Comparison of ENCODE assay signal across 13 cellular contexts in the genomic region with DNA sequence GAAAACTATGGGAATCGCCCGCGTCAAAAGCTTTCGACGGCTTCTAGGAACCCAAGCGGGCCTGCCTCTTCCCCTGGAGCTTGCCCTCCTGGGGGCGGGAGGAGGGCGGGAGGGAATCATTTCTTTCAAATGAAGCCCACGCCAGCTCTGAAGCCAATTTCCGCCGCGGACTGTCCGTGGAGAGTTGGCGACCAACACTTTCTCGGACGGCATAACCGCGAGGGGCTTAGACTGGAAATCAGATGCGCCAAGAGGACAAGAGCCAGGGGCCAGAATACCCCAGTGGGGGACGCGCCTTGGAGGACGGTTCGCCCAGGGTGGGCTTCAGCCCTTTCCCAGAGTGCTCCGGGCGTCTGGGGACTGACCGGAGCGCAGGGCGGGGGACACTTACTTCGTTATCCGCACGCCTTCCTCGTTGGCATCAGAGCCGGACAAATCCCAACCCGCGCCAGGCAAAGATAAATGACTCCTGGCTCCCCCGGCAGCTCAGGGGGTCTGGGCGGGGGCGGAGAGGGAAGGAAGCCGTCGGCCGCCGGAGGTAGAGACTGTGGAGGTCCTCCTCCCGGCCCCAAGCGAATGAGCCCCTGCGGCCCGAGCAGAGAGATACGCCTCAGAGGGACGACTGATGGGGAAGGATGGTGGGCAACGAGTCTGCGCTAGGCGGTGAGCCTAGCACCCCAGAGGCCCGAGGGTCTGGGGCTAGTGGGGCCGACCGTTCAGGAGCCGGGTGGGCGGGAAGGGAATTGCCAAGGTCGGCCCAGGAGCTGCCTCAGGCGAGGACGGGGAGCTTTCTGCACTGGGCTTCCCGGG. TPM values are rescaled to one million over a fixed set of nuclear protein-coding genes. Genes with fewer than 3 reads are reported as not detected.
DNase-seq lines count a peak whose midpoint lies in the region; ATAC-seq, FAIRE-seq and TF ChIP-seq lines count a peak whose summit lies in the region.
"Had no signal": no experiment of that assay in that cellular context is flagged by ENCODE, and none has a peak within 500 bp of the region (broad histone marks: within the 10 kb centered on the region; RNA-seq: fewer than 3 reads in every experiment).

No MANE protein-coding gene starts in this region.

- no peak overlapping the region for H3K4me3 ChIP-seq in SK-N-SH (ENCODE audit: low read depth in 2 of 2, low read length in 1 of 2)
- H3K4me3 ChIP-seq in hepatocyte: no peak overlapping the region
- H3K4me3 ChIP-seq in skeletal muscle satellite cell (ENCODE audit: low read length): peak overlapping the region; percentile 90
- peak overlapping the region in 1 of 2 donors; percentile 49 for H3K4me3 ChIP-seq in gastroesophageal sphincter

- H2AFZ ChIP-seq in SK-N-SH (ENCODE audit: low read depth): no peak overlapping the region
- peak overlapping the region; percentile 86 for H2AFZ ChIP-seq in hepatocyte

- DNase-seq in SK-N-SH: peak; percentile 35
- DNase-seq in activated T-cell treated with anti-CD3 and anti-CD28 coated beads, Interleukin-2, amount 50 U/mL, for 24 hours: peak; percentile 31
- no peak for DNase-seq in hepatocyte (ENCODE audit: low spot score)
- DNase-seq in frontal cortex (ENCODE audit: low spot score in 2 of 2): no peak
- no peak for DNase-seq in SHP77 (lab: John Stamatoyannopoulos, UW)
- DNase-seq: 8988T; kidney; stimulated activated CD4-positive, alpha-beta T cell treated with anti-CD3 and anti-CD28 coated beads, Interleukin-2, amount 100 ng/mL, for 48 hours had no signal

- TF ChIP-seq EP300 in SK-N-SH (IDR thresholded peaks at IDR 0.05; ENCODE audit: borderline replicate concordance in 1 of 2, low read depth in 1 of 2, low read length in 1 of 2): no peak
- no peak for TF ChIP-seq EP300 in gastroesophageal sphincter (IDR thresholded peaks at IDR 0.05)

- peaks cover 2% of the 10 kb centered on the region for H3K36me3 Mint-ChIP-seq in activated T-cell treated with anti-CD3 and anti-CD28 coated beads, Interleukin-2, amount 50 U/mL, for 24 hours (ENCODE audit: low read depth)

- peaks cover 80% of the 10 kb centered on the region for H3K27me3 Mint-ChIP-seq in activated T-cell treated with anti-CD3 and anti-CD28 coated beads, Interleukin-2, amount 50 U/mL, for 24 hours

- H3K79me2 ChIP-seq in SK-N-SH (ENCODE audit: insufficient read depth) (no peaks in the 10 kb centered on the region), hepatocyte (no peaks in the 10 kb centered on the region)

- TF ChIP-seq POLR2A in gastroesophageal sphincter (IDR thresholded peaks at IDR 0.05): no peak

- H3K27me3 ChIP-seq in SK-N-SH (ENCODE audit: insufficient read depth): peaks cover 87% of the 10 kb centered on the region
- peaks cover 75% of the 10 kb centered on the region for H3K27me3 ChIP-seq in hepatocyte
- H3K27me3 ChIP-seq in skeletal muscle satellite cell (ENCODE audit: control insufficient read depth, insufficient read depth, low read length): peaks cover 36% of the 10 kb centered on the region
- peaks cover 83% of the 10 kb centered on the region for H3K27me3 ChIP-seq in gastroesophageal sphincter

- no peak for FAIRE-seq in frontal cortex (lab: Jason Lieb, UNC)
- FAIRE-seq: kidney had no signal

- no peak overlapping the region for H3K27ac ChIP-seq in SK-N-SH (ENCODE audit: low read depth in 2 of 2, low read length in 1 of 2)
- H3K27ac ChIP-seq in hepatocyte: no peak overlapping the region
- no peak overlapping the region for H3K27ac ChIP-seq in gastroesophageal sphincter

- POLR2A ChIA-PET in SK-N-SH (lab: Yijun Ruan, JAX): no interaction called here

- H3K9ac ChIP-seq in SK-N-SH (no peak overlapping the region), skeletal muscle satellite cell (ENCODE audit: low read depth, low read length) (peak overlapping the region; percentile 83)

- no peak for TF ChIP-seq RAD21 in SK-N-SH (IDR thresholded peaks at IDR 0.05; ENCODE audit: low read length)

- ATAC-seq in SK-N-SH treated with all-trans-retinoic acid at 6 μM for 48 hours (no peak), gastroesophageal sphincter (no peak)
- ATAC-seq: Right ventricle myocardium inferior had no signal

- peaks cover 0 to 12% of the 10 kb centered on the region in 2 experiments; a peak in 1 of 4 replicates for H3K4me1 ChIP-seq in SK-N-SH (ENCODE audit: control insufficient read depth in 1 of 2, insufficient read depth in 2 of 2, low read depth in 1 of 2, low read length in 1 of 2)
- peaks cover 21% of the 10 kb centered on the region for H3K4me1 ChIP-seq in hepatocyte (ENCODE audit: insufficient read depth)
- peaks cover 15% of the 10 kb centered on the region for H3K4me1 ChIP-seq in skeletal muscle satellite cell (ENCODE audit: control insufficient read depth, insufficient read depth, low read length)
- H3K4me1 ChIP-seq in gastroesophageal sphincter: peaks cover 0 to 62% (median 27%) of the 10 kb centered on the region in 3 donors

- H3K4me2 ChIP-seq in SK-N-SH (no peak overlapping the region), hepatocyte (peak overlapping the region; percentile 96), skeletal muscle satellite cell (ENCODE audit: low read length) (peak overlapping the region; percentile 93)

- H3K4me1 Mint-ChIP-seq in activated T-cell treated with anti-CD3 and anti-CD28 coated beads, Interleukin-2, amount 50 U/mL, for 24 hours (ENCODE audit: low read depth): peaks cover 27% of the 10 kb centered on the region

- no peak overlapping the region for H3K4me3 Mint-ChIP-seq in activated T-cell treated with anti-CD3 and anti-CD28 coated beads, Interleukin-2, amount 50 U/mL, for 24 hours

- WGBS in SK-N-SH (ENCODE audit: low lambda C conversion rate): 19% methylated on average over 39 of the region's 60 CpGs
- 8% methylated on average over 45 of the region's 60 CpGs for WGBS in hepatocyte (ENCODE audit: low lambda C conversion rate, missing lambda C conversion rate)
- WGBS in gastroesophageal sphincter (ENCODE audit: low coverage in 1 of 2), 2 donors: 7 to 11% methylated on average over 3 to 10 of the region's 60 CpGs

- H3F3A ChIP-seq in SK-N-SH (replicated peaks; ENCODE audit: insufficient read depth): peaks cover 8% of the 10 kb centered on the region

- no peaks in the 10 kb centered on the region for H3K9me3 Mint-ChIP-seq in activated T-cell treated with anti-CD3 and anti-CD28 coated beads, Interleukin-2, amount 50 U/mL, for 24 hours

- H4K20me1 ChIP-seq in SK-N-SH (ENCODE audit: insufficient read depth) (no peaks in the 10 kb centered on the region), hepatocyte (ENCODE audit: insufficient read depth, poor library complexity, severe bottlenecking) (no peaks in the 10 kb centered on the region)

- CTCF ChIA-PET in SK-N-SH (lab: Yijun Ruan, JAX): interaction anchor here (1.0 to 3.4 kb wide), 8 partner anchors 9 to 1148 kb away, joined by 3 to 12 read pairs (median 3); no protein-coding TSS in a partner anchor

- H3K9me3 ChIP-seq in SK-N-SH (no peaks in the 10 kb centered on the region), hepatocyte (ENCODE audit: low read depth) (no peaks in the 10 kb centered on the region), skeletal muscle satellite cell (replicated peaks; ENCODE audit: low read length) (no peaks in the 10 kb centered on the region), gastroesophageal sphincter (no peaks in the 10 kb centered on the region)

- H3K27ac Mint-ChIP-seq in activated T-cell treated with anti-CD3 and anti-CD28 coated beads, Interleukin-2, amount 50 U/mL, for 24 hours: no peak overlapping the region
- H3K27ac Mint-ChIP-seq: activated naive CD4-positive, alpha-beta T cell treated with anti-CD3 and anti-CD28 coated beads, Interleukin-2, amount 50 U/mL, for 72 hours had no signal

- TF ChIP-seq CTCF in SK-N-SH (IDR thresholded peaks at IDR 0.05) (no peak), hepatocyte (IDR thresholded peaks at IDR 0.05; ENCODE audit: poor library complexity) (no peak), gastroesophageal sphincter (IDR thresholded peaks at IDR 0.05) (no peak)

- H3K36me3 ChIP-seq in SK-N-SH (replicated peaks in 1 of 2; ENCODE audit: control insufficient read depth in 1 of 2, insufficient read depth in 2 of 2, low read length in 1 of 2): no peaks in the 10 kb centered on the region
- no peaks in the 10 kb centered on the region for H3K36me3 ChIP-seq in hepatocyte (replicated peaks; ENCODE audit: insufficient read depth, low read depth)
- no peaks in the 10 kb centered on the region for H3K36me3 ChIP-seq in skeletal muscle satellite cell (ENCODE audit: insufficient read depth, low read length)
- no peaks in the 10 kb centered on the region for H3K36me3 ChIP-seq in gastroesophageal sphincter

- H3K9me2 ChIP-seq in SK-N-SH: no peaks in the 10 kb centered on the region
- no peaks in the 10 kb centered on the region for H3K9me2 ChIP-seq in hepatocyte (replicated peaks; ENCODE audit: insufficient read depth)

TF ChIP-seq in SK-N-SH treated with all-trans-retinoic acid at 6 μM for 48 hours, 23 proteins besides CTCF, POLR2A, EP300 and RAD21 (continues in another document):
- TF ChIP-seq ESRRG (CRISPR knock-in tag; IDR thresholded peaks at IDR 0.05) (no peak), ZC3H10 (CRISPR knock-in tag; IDR thresholded peaks at IDR 0.05) (no peak), PPARA (CRISPR knock-in tag; IDR thresholded peaks at IDR 0.05; ENCODE audit: borderline replicate concordance) (no peak), ZNF565 (CRISPR knock-in tag; conservative IDR thresholded peaks at IDR 0.05; ENCODE audit: low read depth) (no peak)
- TF ChIP-seq, protein P1, sequence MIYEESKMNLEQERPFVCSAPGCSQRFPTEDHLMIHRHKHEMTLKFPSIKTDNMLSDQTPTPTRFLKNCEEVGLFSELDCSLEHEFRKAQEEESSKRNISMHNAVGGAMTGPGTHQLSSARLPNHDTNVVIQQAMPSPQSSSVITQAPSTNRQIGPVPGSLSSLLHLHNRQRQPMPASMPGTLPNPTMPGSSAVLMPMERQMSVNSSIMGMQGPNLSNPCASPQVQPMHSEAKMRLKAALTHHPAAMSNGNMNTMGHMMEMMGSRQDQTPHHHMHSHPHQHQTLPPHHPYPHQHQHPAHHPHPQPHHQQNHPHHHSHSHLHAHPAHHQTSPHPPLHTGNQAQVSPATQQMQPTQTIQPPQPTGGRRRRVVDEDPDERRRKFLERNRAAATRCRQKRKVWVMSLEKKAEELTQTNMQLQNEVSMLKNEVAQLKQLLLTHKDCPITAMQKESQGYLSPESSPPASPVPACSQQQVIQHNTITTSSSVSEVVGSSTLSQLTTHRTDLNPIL (CRISPR knock-in tag; IDR thresholded peaks at IDR 0.05; ENCODE audit: low read depth): no peak

RNA-seq across cellular contexts. Expression of a gene that starts 4.6 kb away (rescaled TPM):
- polyA plus RNA-seq in SK-N-SH (2012; rRNA removed) (0.06 and 0.13 TPM in 2 replicates), hepatocyte (1.9 and 2.7 TPM in 2 replicates)
- polyA plus RNA-seq in SK-N-SH (2012; cell fraction: cytosol; rRNA removed): 0.10 and 0.17 TPM in 2 replicates
- 0.30 and 0.55 TPM in 2 replicates for polyA plus RNA-seq in SK-N-SH (2012; cell fraction: nucleus; rRNA removed)
- total RNA-seq in hepatocyte (7.7 and 8.7 TPM in 2 replicates), frontal cortex (440 TPM), gastroesophageal sphincter (1 to 10 TPM; 2.2 to 6.7 (median 3.4) TPM)
- total RNA-seq in skeletal muscle satellite cell (2012; rRNA removed): 7.9 and 10.4 TPM in 2 replicates

Comparison
In these comparisons a context has a peak if more than half of its experiments do, and no peak if none do; other contexts are left out.
1. DNase-seq: peak in SK-N-SH (single experiment) and activated T-cell treated with anti-CD3 and anti-CD28 coated beads, Interleukin-2, amount 50 U/mL, for 24 hours (single experiment); none in hepatocyte (single experiment), frontal cortex (0 of 2) and SHP77 (0 of 2).
2. RNA of a gene that starts 4.6 kb away (total RNA-seq): 440 TPM in frontal cortex (single experiment); 7.7 to 8.7 TPM in hepatocyte and 2.2 to 6.7 TPM in gastroesophageal sphincter; every median in the first group is over 10 times any median in the second.